ENCODE assay signal across 8 cellular contexts in the genomic region with DNA sequence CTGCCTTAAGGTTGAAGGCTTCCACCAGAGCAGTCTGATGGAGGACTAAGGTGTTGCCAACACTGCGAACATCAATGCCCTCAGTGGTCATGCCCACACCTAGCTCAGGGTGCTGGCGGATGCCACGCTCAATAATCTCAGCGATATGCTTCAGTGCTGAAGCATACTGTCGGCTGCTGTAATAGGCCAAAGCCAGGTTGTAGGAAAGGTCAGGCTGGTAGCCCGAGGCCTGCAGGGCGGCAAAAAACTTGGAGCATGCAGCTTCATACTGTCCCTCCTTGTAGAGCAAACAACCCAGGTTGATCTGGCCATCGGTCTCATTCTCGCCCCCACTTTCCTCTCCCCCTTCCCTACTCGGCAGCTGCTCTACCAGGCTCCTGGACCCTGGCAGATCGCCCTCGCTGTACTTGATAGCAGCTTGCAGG.
A peak's percentile ranks its signal among the peaks of the same experiment; 100 is the strongest.
DNase-seq lines count a peak whose midpoint lies in the region; TF ChIP-seq lines count a peak whose summit lies in the region.

No MANE protein-coding gene starts in this region.

- no peaks in the 10 kb centered on the region for H3K79me2 ChIP-seq in parathyroid adenoma

- H3K4me3 ChIP-seq in WI38 (ENCODE audit: low read depth, low read length) (peak overlapping the region; percentile 76), parathyroid adenoma (ENCODE audit: low read depth, low read length) (peak overlapping the region; percentile 99)

- peak overlapping the region; percentile 97 for H3K4me2 ChIP-seq in parathyroid adenoma (ENCODE audit: low read length)

- CTCF ChIA-PET in activated naive CD4-positive, alpha-beta T cell treated with anti-CD3 and anti-CD28 coated beads for 36 hours (lab: Charles Lee), result interaction anchor here (0.6 kb wide), 1 partner anchor 229 kb away, joined by 3 read pairs; no protein-coding TSS in a partner anchor
- CTCF ChIA-PET in HEK293T (lab: Yijun Ruan, JAX), result no interaction called here

- H3K9ac ChIP-seq in parathyroid adenoma, result no peak overlapping the region

- H3K9me3 ChIP-seq in parathyroid adenoma (ENCODE audit: control insufficient read depth, low read length), result no peaks in the 10 kb centered on the region

- peaks cover 8% of the 10 kb centered on the region for H3K4me1 Mint-ChIP-seq in activated naive CD4-positive, alpha-beta T cell treated with anti-CD3 and anti-CD28 coated beads for 36 hours (ENCODE audit: low read depth)

- H3K9me3 Mint-ChIP-seq in activated naive CD4-positive, alpha-beta T cell treated with anti-CD3 and anti-CD28 coated beads for 36 hours, result peaks cover 3% of the 10 kb centered on the region

- no peak for DNase-seq in activated naive CD4-positive, alpha-beta T cell treated with anti-CD3 and anti-CD28 coated beads for 36 hours
- no peak for DNase-seq in activated naive CD4-positive, alpha-beta T cell treated with anti-CD3 and anti-CD28 coated beads, Interleukin-2, amount 50 U/mL, for 16 hours
- peak; percentile 64 for DNase-seq in globus pallidus (ENCODE audit: low spot score)
- DNase-seq in NCI-H82 (lab: John Stamatoyannopoulos, UW), result no peak
- DNase-seq in HEK293T (ENCODE audit: extremely low spot score), result no peak
- DNase-seq in NCI-H1417 treated with DMSO at 0.1 percent for 48 hours (lab: John Stamatoyannopoulos, UW), result no peak

- intact Hi-C loops in activated naive CD4-positive, alpha-beta T cell treated with anti-CD3 and anti-CD28 coated beads for 36 hours (cut with micrococcal nuclease), result loop anchor here (1.0 kb wide), 1 partner anchor 388 kb away; no protein-coding TSS in a partner anchor

- H3K27ac Mint-ChIP-seq in activated naive CD4-positive, alpha-beta T cell treated with anti-CD3 and anti-CD28 coated beads for 36 hours, result no peak overlapping the region

- H3K36me3 ChIP-seq in parathyroid adenoma (ENCODE audit: control insufficient read depth, insufficient read depth, low read length), result no peaks in the 10 kb centered on the region

- no peaks in the 10 kb centered on the region for H3K27me3 Mint-ChIP-seq in activated naive CD4-positive, alpha-beta T cell treated with anti-CD3 and anti-CD28 coated beads for 36 hours (ENCODE audit: low read depth)

- TF ChIP-seq CTCF in WI38 (IDR thresholded peaks at IDR 0.05; ENCODE audit: low read depth, low read length) (no peak), parathyroid adenoma (IDR thresholded peaks at IDR 0.05) (no peak)

- peak overlapping the region; percentile 88 for H3K4me3 Mint-ChIP-seq in activated naive CD4-positive, alpha-beta T cell treated with anti-CD3 and anti-CD28 coated beads for 36 hours

- POLR2A ChIA-PET in HEK293T (lab: Yijun Ruan, JAX), result no interaction called here

- peak overlapping the region; percentile 99 for H3K27ac ChIP-seq in parathyroid adenoma

- peak overlapping the region; percentile 87 for H2AFZ ChIP-seq in parathyroid adenoma

- no peaks in the 10 kb centered on the region for H3K36me3 Mint-ChIP-seq in activated naive CD4-positive, alpha-beta T cell treated with anti-CD3 and anti-CD28 coated beads for 36 hours (ENCODE audit: low read depth)

- no peaks in the 10 kb centered on the region for H3K4me1 ChIP-seq in parathyroid adenoma

- H3K27me3 ChIP-seq in parathyroid adenoma (ENCODE audit: control insufficient read depth, insufficient read depth, low read length), result no peaks in the 10 kb centered on the region

TF ChIP-seq in HEK293T, 16 proteins besides CTCF, POLR2A, EP300 and RAD21:
- TF ChIP-seq TARDBP (IDR thresholded peaks at IDR 0.05) (no peak), ARNT (IDR thresholded peaks at IDR 0.05) (no peak), ZNF384 (IDR thresholded peaks at IDR 0.05) (no peak), CTBP1 (IDR thresholded peaks at IDR 0.05; ENCODE audit: borderline replicate concordance) (no peak), FOXM1 (IDR thresholded peaks at IDR 0.05; ENCODE audit: borderline replicate concordance) (no peak)
